Comparison of ENCODE assay signal across 10 cellular contexts in genomic region chr6:144351338-144351737, GRCh38.
DNase-seq lines count a peak whose midpoint lies in the region; ATAC-seq and TF ChIP-seq lines count a peak whose summit lies in the region.
"Had no signal": no experiment of that assay in that cellular context is flagged by ENCODE, and none has a peak within 500 bp of the region (broad histone marks: within the 10 kb centered on the region; RNA-seq: fewer than 3 reads in every experiment).

No MANE protein-coding gene starts in this region.

- DNase-seq in activated CD4-positive, alpha-beta T cell treated with anti-CD3 and anti-CD28 coated beads, Interleukin-2, amount 10 ng/mL, durations not matched to agents 7 days and 5 days, result no peak
- no peak for DNase-seq in activated CD4-positive, alpha-beta T cell treated with anti-CD3 and anti-CD28 coated beads, Interleukin-2, amount 50 U/mL, for 48 hours
- DNase-seq in activated CD4-positive, alpha-beta memory T cell treated with anti-CD3 and anti-CD28 coated beads for 36 hours, result no peak
- DNase-seq in left ventricle myocardium inferior (no peak), caudate nucleus (lab: John Stamatoyannopoulos, UW) (no peak)
- no peak for DNase-seq in stimulated activated naive CD8-positive, alpha-beta T cell treated with anti-CD3 and anti-CD28 coated beads, Interleukin-15, amount 100 ng/mL, for 72 hours
- DNase-seq: NCI-H1417 treated with DMSO at 0.1 percent for 48 hours, ovary had no signal

- no peaks in the 10 kb centered on the region for H3K9me3 ChIP-seq in left ventricle myocardium inferior (replicated peaks)
- H3K9me3 ChIP-seq: ovary had no signal

- CTCF ChIA-PET in activated CD4-positive, alpha-beta T cell treated with anti-CD3 and anti-CD28 coated beads, Interleukin-2, amount 10 ng/mL, durations not matched to agents 7 days and 5 days (lab: Charles Lee), result no interaction called here
- CTCF ChIA-PET in activated CD4-positive, alpha-beta memory T cell treated with anti-CD3 and anti-CD28 coated beads for 36 hours (lab: Charles Lee), result no interaction called here

- H3K27ac Mint-ChIP-seq in activated CD4-positive, alpha-beta T cell treated with anti-CD3 and anti-CD28 coated beads, Interleukin-2, amount 10 ng/mL, durations not matched to agents 7 days and 5 days, result peak overlapping the region; percentile 95
- H3K27ac Mint-ChIP-seq in activated CD4-positive, alpha-beta memory T cell treated with anti-CD3 and anti-CD28 coated beads for 36 hours, result peak overlapping the region; percentile 60
- peak overlapping the region in 1 of 2 donors; percentile 67 for H3K27ac Mint-ChIP-seq in stimulated activated naive CD8-positive, alpha-beta T cell treated with anti-CD3 and anti-CD28 coated beads, Interleukin-15, amount 100 ng/mL, for 72 hours

- H3K27ac ChIP-seq in left ventricle myocardium inferior (replicated peaks) (peak overlapping the region; percentile 63), caudate nucleus (ENCODE audit: low read depth, low read length) (no peak overlapping the region)
- H3K27ac ChIP-seq: ovary had no signal

- peak overlapping the region; percentile 72 for H3K4me3 Mint-ChIP-seq in activated CD4-positive, alpha-beta T cell treated with anti-CD3 and anti-CD28 coated beads, Interleukin-2, amount 10 ng/mL, durations not matched to agents 7 days and 5 days
- H3K4me3 Mint-ChIP-seq in activated CD4-positive, alpha-beta memory T cell treated with anti-CD3 and anti-CD28 coated beads for 36 hours, result peak overlapping the region; percentile 65
- H3K4me3 Mint-ChIP-seq in stimulated activated naive CD8-positive, alpha-beta T cell treated with anti-CD3 and anti-CD28 coated beads, Interleukin-15, amount 100 ng/mL, for 72 hours, result peak overlapping the region; percentile 67 to 72

- peaks cover 38% of the 10 kb centered on the region for H3K36me3 Mint-ChIP-seq in activated CD4-positive, alpha-beta T cell treated with anti-CD3 and anti-CD28 coated beads, Interleukin-2, amount 10 ng/mL, durations not matched to agents 7 days and 5 days (ENCODE audit: low read depth)
- H3K36me3 Mint-ChIP-seq in activated CD4-positive, alpha-beta memory T cell treated with anti-CD3 and anti-CD28 coated beads for 36 hours, result peaks cover 2% of the 10 kb centered on the region

- POLR2A ChIA-PET in activated CD4-positive, alpha-beta T cell treated with anti-CD3 and anti-CD28 coated beads, Interleukin-2, amount 10 ng/mL, durations not matched to agents 7 days and 5 days (lab: Charles Lee), result interaction anchor here (0.6 kb wide), 1 partner anchor 54 kb away, joined by 3 read pairs; no protein-coding TSS in a partner anchor
- POLR2A ChIA-PET in activated CD4-positive, alpha-beta memory T cell treated with anti-CD3 and anti-CD28 coated beads for 36 hours (lab: Charles Lee), result no interaction called here

- peaks cover 4% of the 10 kb centered on the region for H3K9me3 Mint-ChIP-seq in activated CD4-positive, alpha-beta T cell treated with anti-CD3 and anti-CD28 coated beads, Interleukin-2, amount 10 ng/mL, durations not matched to agents 7 days and 5 days
- H3K9me3 Mint-ChIP-seq in activated CD4-positive, alpha-beta memory T cell treated with anti-CD3 and anti-CD28 coated beads for 36 hours, result no peaks in the 10 kb centered on the region
- H3K9me3 Mint-ChIP-seq in stimulated activated naive CD8-positive, alpha-beta T cell treated with anti-CD3 and anti-CD28 coated beads, Interleukin-15, amount 100 ng/mL, for 72 hours, result peaks cover 0 to 5% of the 10 kb centered on the region in 2 donors

- TF ChIP-seq CTCF in left ventricle myocardium inferior (IDR thresholded peaks at IDR 0.05; ENCODE audit: borderline replicate concordance), result no peak

- H3K36me3 ChIP-seq in left ventricle myocardium inferior, result no peaks in the 10 kb centered on the region
- H3K36me3 ChIP-seq: ovary had no signal

- H3K4me1 ChIP-seq in left ventricle myocardium inferior, result peaks cover 93% of the 10 kb centered on the region

- peak overlapping the region; percentile 24 for H3K4me3 ChIP-seq in left ventricle myocardium inferior
- H3K4me3 ChIP-seq: ovary had no signal

- H3K27me3 ChIP-seq in left ventricle myocardium inferior (ENCODE audit: low read depth), result no peaks in the 10 kb centered on the region
- H3K27me3 ChIP-seq: ovary had no signal

- intact Hi-C loops in activated CD4-positive, alpha-beta memory T cell treated with anti-CD3 and anti-CD28 coated beads for 36 hours (cut with micrococcal nuclease), result loop anchor here (2.0 to 5.0 kb wide), 3 partner anchors 17 to 61 kb away; no protein-coding TSS in a partner anchor
- intact Hi-C loops in left ventricle myocardium inferior (cut with micrococcal nuclease), result no loop called here

- no peak for ATAC-seq in stimulated activated naive CD8-positive, alpha-beta T cell treated with anti-CD3 and anti-CD28 coated beads, Interleukin-15, amount 100 ng/mL, for 72 hours
- ATAC-seq in HG03045 (IDR thresholded peaks at IDR 0.05; ENCODE audit: unreplicated experiment) (no peak), GM18517 (IDR thresholded peaks at IDR 0.05; ENCODE audit: unreplicated experiment) (no peak)

- peaks cover 76% of the 10 kb centered on the region for H3K4me1 Mint-ChIP-seq in activated CD4-positive, alpha-beta T cell treated with anti-CD3 and anti-CD28 coated beads, Interleukin-2, amount 10 ng/mL, durations not matched to agents 7 days and 5 days
- H3K4me1 Mint-ChIP-seq in activated CD4-positive, alpha-beta memory T cell treated with anti-CD3 and anti-CD28 coated beads for 36 hours (ENCODE audit: low read depth), result peaks cover 83% of the 10 kb centered on the region
- H3K4me1 Mint-ChIP-seq in stimulated activated naive CD8-positive, alpha-beta T cell treated with anti-CD3 and anti-CD28 coated beads, Interleukin-15, amount 100 ng/mL, for 72 hours, result peaks cover 89% of the 10 kb centered on the region

- H3K27me3 Mint-ChIP-seq in activated CD4-positive, alpha-beta T cell treated with anti-CD3 and anti-CD28 coated beads, Interleukin-2, amount 10 ng/mL, durations not matched to agents 7 days and 5 days, result no peaks in the 10 kb centered on the region
- H3K27me3 Mint-ChIP-seq in activated CD4-positive, alpha-beta memory T cell treated with anti-CD3 and anti-CD28 coated beads for 36 hours, result no peaks in the 10 kb centered on the region
- H3K27me3 Mint-ChIP-seq in stimulated activated naive CD8-positive, alpha-beta T cell treated with anti-CD3 and anti-CD28 coated beads, Interleukin-15, amount 100 ng/mL, for 72 hours, result no peaks in the 10 kb centered on the region
